Comparison of ENCODE assay signal across 10 cellular contexts in genomic region chr2:237165405-237166276, GRCh38.
DNase-seq lines count a peak whose midpoint lies in the region; ATAC-seq, FAIRE-seq and TF ChIP-seq lines count a peak whose summit lies in the region.
"Had no signal": no experiment of that assay in that cellular context is flagged by ENCODE, and none has a peak within 500 bp of the region (broad histone marks: within the 10 kb centered on the region; RNA-seq: fewer than 3 reads in every experiment).

No MANE protein-coding gene starts in this region.

- H3K4me1 Mint-ChIP-seq in activated T-cell treated with anti-CD3 and anti-CD28 coated beads, Interleukin-2, amount 50 U/mL, for 24 hours (ENCODE audit: low read depth) = no peaks in the 10 kb centered on the region

- H3K4me3 ChIP-seq in esophagus muscularis mucosa (no peak overlapping the region), small intestine (ENCODE audit: low read depth in 1 of 2, low read length in 2 of 2) (no peak overlapping the region)
- H3K4me3 ChIP-seq: BLaER1 treated with 17β-estradiol and CSF1 and Interleukin-3, amounts not matched to agents 10 nM and 100 nM had no signal

- H3K27ac ChIP-seq in esophagus muscularis mucosa (replicated peaks in 1 of 4) (peak overlapping the region in 2 of 4 donors; percentile 26 to 56), small intestine (ENCODE audit: low read depth in 1 of 2, low read length in 1 of 2) (peak overlapping the region in 1 of 2 donors; percentile 63)
- H3K27ac ChIP-seq: BLaER1 treated with 17β-estradiol and CSF1 and Interleukin-3, amounts not matched to agents 10 nM and 100 nM had no signal

- no peak for TF ChIP-seq POLR2A in esophagus muscularis mucosa (IDR thresholded peaks at IDR 0.05; ENCODE audit: low read depth)

- 86% methylated on average over 5 of the region's 5 CpGs for WGBS in esophagus muscularis mucosa
- 67 to 78% (median 73%) methylated on average over 5 of the region's 5 CpGs for WGBS in small intestine, 3 donors

- peaks cover 17% of the 10 kb centered on the region for H3K27me3 Mint-ChIP-seq in activated T-cell treated with anti-CD3 and anti-CD28 coated beads, Interleukin-2, amount 50 U/mL, for 24 hours

- ATAC-seq in GM19395 (IDR thresholded peaks at IDR 0.05; ENCODE audit: unreplicated experiment) = no peak

- no peak for FAIRE-seq in small intestine (lab: Jason Lieb, UNC)
- FAIRE-seq: TTC549 had no signal

- H3K4me1 ChIP-seq in esophagus muscularis mucosa = peaks cover 0 to 13% (median 4%) of the 10 kb centered on the region in 4 donors
- no peaks in the 10 kb centered on the region for H3K4me1 ChIP-seq in small intestine (ENCODE audit: control insufficient read depth in 2 of 2, insufficient read depth in 1 of 2, low read depth in 1 of 2, low read length in 1 of 2)

- H3K27ac Mint-ChIP-seq in activated T-cell treated with anti-CD3 and anti-CD28 coated beads, Interleukin-2, amount 50 U/mL, for 24 hours = no peak overlapping the region

- no peaks in the 10 kb centered on the region for H3K9me3 ChIP-seq in esophagus muscularis mucosa
- H3K9me3 ChIP-seq in small intestine (ENCODE audit: control insufficient read depth, low read depth) = no peaks in the 10 kb centered on the region

- H3K27me3 ChIP-seq in esophagus muscularis mucosa (no peaks in the 10 kb centered on the region), small intestine (ENCODE audit: control insufficient read depth in 2 of 2, insufficient read depth in 2 of 2, low read length in 2 of 2) (no peaks in the 10 kb centered on the region)
- H3K27me3 ChIP-seq: BLaER1 treated with 17β-estradiol and CSF1 and Interleukin-3, amounts not matched to agents 10 nM and 100 nM had no signal

- TF ChIP-seq EP300 in esophagus muscularis mucosa (IDR thresholded peaks at IDR 0.05) = no peak

- H3K36me3 ChIP-seq in esophagus muscularis mucosa = no peaks in the 10 kb centered on the region
- no peaks in the 10 kb centered on the region for H3K36me3 ChIP-seq in small intestine (ENCODE audit: control insufficient read depth in 2 of 2, insufficient read depth in 2 of 2, low read length in 2 of 2)
- H3K36me3 ChIP-seq: BLaER1 treated with 17β-estradiol and CSF1 and Interleukin-3, amounts not matched to agents 10 nM and 100 nM had no signal

- intact Hi-C loops in esophagus muscularis mucosa (cut with DNase I) = loop anchor here (5.0 kb wide), 1 partner anchor 312 kb away; no protein-coding TSS in a partner anchor

- H3K4me3 Mint-ChIP-seq in activated T-cell treated with anti-CD3 and anti-CD28 coated beads, Interleukin-2, amount 50 U/mL, for 24 hours = no peak overlapping the region

- H3K36me3 Mint-ChIP-seq in activated T-cell treated with anti-CD3 and anti-CD28 coated beads, Interleukin-2, amount 50 U/mL, for 24 hours (ENCODE audit: low read depth) = no peaks in the 10 kb centered on the region

- TF ChIP-seq CTCF in esophagus muscularis mucosa (IDR thresholded peaks at IDR 0.05) = peak; percentile 49

- H3K9me3 Mint-ChIP-seq in activated T-cell treated with anti-CD3 and anti-CD28 coated beads, Interleukin-2, amount 50 U/mL, for 24 hours = peaks cover 5% of the 10 kb centered on the region

- DNase-seq in NCI-H345 (lab: John Stamatoyannopoulos, UW) = peak; percentile 2
- no peak for DNase-seq in NCI-H345 treated with DMSO at 0.1 percent for 48 hours (lab: John Stamatoyannopoulos, UW; ENCODE audit: unreplicated experiment)
- DNase-seq in NCI-H82 treated with DMSO at 0.1 percent for 48 hours (lab: John Stamatoyannopoulos, UW; ENCODE audit: unreplicated experiment) = peak; percentile 55
- DNase-seq in esophagus muscularis mucosa (ENCODE audit: extremely low spot score) = peak; percentile 86
- DNase-seq in small intestine = peak; percentile 5
- no peak for DNase-seq in HK-2 (ENCODE audit: unreplicated experiment)
- no peak for DNase-seq in activated T-cell treated with anti-CD3 and anti-CD28 coated beads, Interleukin-2, amount 50 U/mL, for 24 hours

Comparison
In these comparisons a context has a peak if more than half of its experiments do, and no peak if none do; other contexts are left out.
1. DNase-seq: peak in NCI-H345 (single experiment), NCI-H82 treated with DMSO at 0.1 percent for 48 hours (single experiment), esophagus muscularis mucosa (single experiment) and small intestine (single experiment); none in NCI-H345 treated with DMSO at 0.1 percent for 48 hours (single experiment), HK-2 (single experiment) and activated T-cell treated with anti-CD3 and anti-CD28 coated beads, Interleukin-2, amount 50 U/mL, for 24 hours (single experiment).